In the genomic region with DNA sequence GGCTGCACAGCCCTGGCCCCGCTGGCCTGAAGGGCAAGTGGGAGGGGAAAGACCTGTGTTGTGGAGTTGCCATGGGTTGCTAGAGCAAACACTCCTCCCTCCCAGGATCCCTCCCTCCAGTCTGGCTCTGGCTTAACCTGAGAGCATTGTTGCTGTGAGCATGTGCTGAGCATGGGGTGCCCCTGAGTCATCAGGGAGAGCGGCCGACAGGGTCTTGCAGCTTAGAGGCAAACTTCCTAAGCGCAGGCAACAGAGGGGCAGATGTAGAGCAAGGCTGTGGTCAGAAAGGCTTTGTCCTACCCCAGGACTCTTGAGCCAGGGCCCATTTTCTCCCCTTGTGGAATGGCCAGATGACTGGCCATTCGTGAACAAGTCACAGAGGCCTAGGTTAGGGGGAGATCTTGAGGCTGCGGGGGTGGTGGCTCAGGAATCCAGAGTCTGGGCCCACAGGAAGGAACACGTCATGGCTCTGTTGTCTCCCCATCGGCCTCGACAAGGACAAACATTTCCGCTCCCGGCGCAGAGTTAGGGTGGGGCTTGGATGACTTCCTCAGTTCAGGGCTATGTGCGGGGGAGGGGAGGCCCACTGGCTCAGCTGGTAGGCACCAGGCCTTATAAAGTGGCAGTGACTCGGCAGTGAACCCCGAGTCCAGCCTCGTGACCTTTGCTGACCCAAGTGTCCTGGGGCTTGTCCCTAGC, we compare ENCODE assay signal across 8 cellular contexts. TPM values are rescaled to one million over a fixed set of nuclear protein-coding genes. Genes with fewer than 3 reads are reported as not detected.
DNase-seq lines count a peak whose midpoint lies in the region; ATAC-seq and TF ChIP-seq lines count a peak whose summit lies in the region.

No MANE protein-coding gene starts in this region.

- intact Hi-C loops in PC-3 (cut with micrococcal nuclease): no loop called here

- peaks cover 5% of the 10 kb centered on the region for H3F3A ChIP-seq in PC-3 (ENCODE audit: low read length, unreplicated experiment)

- H3K27me3 ChIP-seq in PC-3 (ENCODE audit: low read length) (no peaks in the 10 kb centered on the region), esophagus (ENCODE audit: control insufficient read depth in 1 of 2, insufficient read depth in 2 of 2, low read length in 2 of 2) (no peaks in the 10 kb centered on the region), mucosa of rectum (ENCODE audit: control insufficient read depth in 2 of 2, insufficient read depth in 2 of 2, low read length in 2 of 2) (no peaks in the 10 kb centered on the region)

- peaks cover 49% of the 10 kb centered on the region for H3K36me3 Mint-ChIP-seq in activated T-cell treated with anti-CD3 and anti-CD28 coated beads, Interleukin-2, amount 50 U/mL, for 4 hours (ENCODE audit: insufficient read depth)

- peak overlapping the region; percentile 66 for H3K4me2 ChIP-seq in PC-3 (ENCODE audit: low read length)

- DNase-seq in GM10248 (ENCODE audit: extremely low spot score) (peak; percentile 74), PC-3 (peak; percentile 97), NCI-H1048 (lab: John Stamatoyannopoulos, UW) (no peak)
- peak; percentile 85 for DNase-seq in activated T-cell treated with anti-CD3 and anti-CD28 coated beads, Interleukin-2, amount 50 U/mL, for 4 hours
- peak; percentile 94 for DNase-seq in stimulated activated CD8-positive, alpha-beta memory T cell treated with anti-CD3 and anti-CD28 coated beads, Interleukin-4, amount 100 ng/mL, for 48 hours

- H3K4me3 Mint-ChIP-seq in activated T-cell treated with anti-CD3 and anti-CD28 coated beads, Interleukin-2, amount 50 U/mL, for 4 hours: peak overlapping the region; percentile 71

- POLR2A ChIA-PET in GM10248 (lab: Yijun Ruan, JAX) (interaction anchor here (2.2 to 7.7 kb wide), 4 partner anchors 7 to 86 kb away, joined by 10 to 120 read pairs (median 34); a partner anchor contains a TSS), PC-3 (lab: Charles Lee; ENCODE audit: unreplicated experiment) (interaction anchor here (1.0 kb wide), 1 partner anchor 8 kb away, joined by 3 read pairs; no protein-coding TSS in a partner anchor)

- H3K27ac ChIP-seq in PC-3 (ENCODE audit: low read length): peak overlapping the region; percentile 98
- peak overlapping the region; percentile 99 to 100 for H3K27ac ChIP-seq in esophagus (ENCODE audit: low read depth in 2 of 2, low read length in 1 of 2)
- peak overlapping the region; percentile 97 to 98 for H3K27ac ChIP-seq in mucosa of rectum (ENCODE audit: low read depth in 2 of 2, low read length in 2 of 2)

- peak; percentile 18 for ATAC-seq in HG03039 (IDR thresholded peaks at IDR 0.05; ENCODE audit: unreplicated experiment)
- peak; percentile 89 for ATAC-seq in PC-3
- ATAC-seq in activated T-cell treated with anti-CD3 and anti-CD28 coated beads, Interleukin-2, amount 50 U/mL, for 4 hours: peak; percentile 60 to 64

- 1 to 3% methylated on average over 16 of the region's 16 CpGs for WGBS in esophagus, 2 donors

- no peaks in the 10 kb centered on the region for H3K9me3 ChIP-seq in PC-3 (ENCODE audit: low read length)
- no peaks in the 10 kb centered on the region for H3K9me3 ChIP-seq in esophagus (ENCODE audit: control insufficient read depth in 2 of 2, insufficient read depth in 1 of 2, low read depth in 1 of 2, low read length in 1 of 2)
- no peaks in the 10 kb centered on the region for H3K9me3 ChIP-seq in mucosa of rectum (ENCODE audit: control insufficient read depth in 2 of 2, low read length in 2 of 2)

- no peaks in the 10 kb centered on the region for H3K9me2 ChIP-seq in PC-3 (replicated peaks; ENCODE audit: low read length)

- peaks cover 7% of the 10 kb centered on the region; the same call in 1 of the 2 replicates for H3K36me3 ChIP-seq in PC-3 (ENCODE audit: low read depth, low read length)
- peaks cover 12 to 38% of the 10 kb centered on the region in 2 donors for H3K36me3 ChIP-seq in esophagus (ENCODE audit: control insufficient read depth in 2 of 2, insufficient read depth in 2 of 2, low read length in 1 of 2)
- H3K36me3 ChIP-seq in mucosa of rectum (ENCODE audit: control insufficient read depth in 2 of 2, insufficient read depth in 2 of 2, low read length in 2 of 2): peaks cover 14 to 15% of the 10 kb centered on the region in 2 donors

- no peaks in the 10 kb centered on the region for H4K20me1 ChIP-seq in PC-3 (ENCODE audit: low read length)

- H3K4me3 ChIP-seq in PC-3 (ENCODE audit: low read length) (no peak overlapping the region), esophagus (ENCODE audit: low read depth in 1 of 2, low read length in 2 of 2) (peak overlapping the region in 1 of 2 donors; percentile 4), mucosa of rectum (ENCODE audit: low read length in 2 of 2) (peak overlapping the region; percentile 27 to 31)

- CTCF ChIA-PET in GM10248 (lab: Yijun Ruan, JAX): interaction anchor here (0.8 to 4.3 kb wide), 7 partner anchors 7 to 204 kb away, joined by 3 to 42 read pairs (median 21); a partner anchor contains a TSS
- CTCF ChIA-PET in PC-3 (lab: Charles Lee): no interaction called here

- peaks cover 83% of the 10 kb centered on the region for H3K4me1 Mint-ChIP-seq in activated T-cell treated with anti-CD3 and anti-CD28 coated beads, Interleukin-2, amount 50 U/mL, for 4 hours (ENCODE audit: low read depth)

- no peaks in the 10 kb centered on the region for H3K79me2 ChIP-seq in PC-3 (ENCODE audit: low read length)

- H3K4me1 ChIP-seq in PC-3 (ENCODE audit: insufficient read depth, low read length) (peaks cover 44% of the 10 kb centered on the region), esophagus (ENCODE audit: control insufficient read depth in 2 of 2, insufficient read depth in 2 of 2, low read length in 1 of 2) (peaks cover 17 to 50% of the 10 kb centered on the region in 2 donors), mucosa of rectum (ENCODE audit: control insufficient read depth in 2 of 2, insufficient read depth in 2 of 2, low read length in 2 of 2) (peaks cover 43 to 45% of the 10 kb centered on the region in 2 donors)

- H3K9me3 Mint-ChIP-seq in activated T-cell treated with anti-CD3 and anti-CD28 coated beads, Interleukin-2, amount 50 U/mL, for 4 hours: no peaks in the 10 kb centered on the region

- H3K9ac ChIP-seq in PC-3 (ENCODE audit: low read length) (peak overlapping the region; percentile 87), mucosa of rectum (ENCODE audit: low read depth in 1 of 2, low read length in 2 of 2) (peak overlapping the region; percentile 76 to 89)

- H2AFZ ChIP-seq in PC-3 (ENCODE audit: low read length): 0 out of 2 replicates have a peak overlapping the region, but pooled peaks have one; percentile 11

- H3K27me3 Mint-ChIP-seq in activated T-cell treated with anti-CD3 and anti-CD28 coated beads, Interleukin-2, amount 50 U/mL, for 4 hours (ENCODE audit: low read depth): no peaks in the 10 kb centered on the region

- TF ChIP-seq CTCF in GM10248 (IDR thresholded peaks at IDR 0.05; ENCODE audit: control extremely low read depth, extremely low read depth, low read depth, missing control alignments): no peak
- TF ChIP-seq CTCF in PC-3 (conservative IDR thresholded peaks at IDR 0.05; ENCODE audit: low read depth, low read length): no peak

- TSS peak; percentile 56 for BruUV-seq in PC-3 (replicated peaks; lab: Mats Ljungman, UMichigan)

RNA-seq across cellular contexts. Expression of a gene that starts 0.4 kb away (rescaled TPM):
- total RNA-seq in PC-3 (2014; rRNA removed): 2.0 and 3.4 TPM in 2 replicates
- not detected for total RNA-seq in activated T-cell treated with anti-CD3 and anti-CD28 coated beads, Interleukin-2, amount 50 U/mL, for 4 hours
- under 1 TPM; 0.14 to 0.26 TPM for polyA plus RNA-seq in esophagus

RNA-seq across cellular contexts. Expression of a gene that starts 0.8 kb away (rescaled TPM):
- total RNA-seq in PC-3 (2014; rRNA removed): 0.58 and 4.3 TPM in 2 replicates
- total RNA-seq in activated T-cell treated with anti-CD3 and anti-CD28 coated beads, Interleukin-2, amount 50 U/mL, for 4 hours: 10 to 100 TPM in 1 of 3 donors, 1 to 10 TPM in 2; 8.2 to 14.0 (median 8.3) TPM
- polyA plus RNA-seq in esophagus: 1 to 10 TPM; 1.3 to 8.0 TPM

RNA-seq across cellular contexts. Expression of a gene that starts 7.3 kb away (rescaled TPM):
- 38.9 and 44.0 TPM in 2 replicates for total RNA-seq in PC-3 (2014; rRNA removed)
- total RNA-seq in activated T-cell treated with anti-CD3 and anti-CD28 coated beads, Interleukin-2, amount 50 U/mL, for 4 hours: 100 to 1,000 TPM; 186 to 239 (median 203) TPM
- polyA plus RNA-seq in esophagus: 10 to 100 TPM; 23.1 to 58.1 TPM

RNA-seq across cellular contexts. Expression of a gene that starts 19.5 kb away (rescaled TPM):
- not detected in 2 replicates for total RNA-seq in PC-3 (2014; rRNA removed)
- total RNA-seq in activated T-cell treated with anti-CD3 and anti-CD28 coated beads, Interleukin-2, amount 50 U/mL, for 4 hours: under 1 TPM; 0.53 to 0.63 (median 0.57) TPM
- polyA plus RNA-seq in esophagus: under 1 TPM; 0.11 to 0.26 TPM

RNA-seq across cellular contexts. Expression of a gene that starts 32.2 kb away (rescaled TPM):
- 1,533 and 1,663 TPM in 2 replicates for total RNA-seq in PC-3 (2014; rRNA removed)
- total RNA-seq in activated T-cell treated with anti-CD3 and anti-CD28 coated beads, Interleukin-2, amount 50 U/mL, for 4 hours: 1,000 to 10,000 TPM; 2,825 to 3,013 (median 2,945) TPM
- polyA plus RNA-seq in esophagus: 1,000 to 10,000 TPM; 2,523 to 3,063 TPM

Comparison
In these comparisons a context has a peak if more than half of its experiments do, and no peak if none do; other contexts are left out.
1. ATAC-seq: peak in every context shown above with its lines; median percentile 89 in PC-3; 62 in activated T-cell treated with anti-CD3 and anti-CD28 coated beads, Interleukin-2, amount 50 U/mL, for 4 hours; 18 in HG03039.